Comparison of ENCODE assay signal across 1 cellular context in the genomic region with DNA sequence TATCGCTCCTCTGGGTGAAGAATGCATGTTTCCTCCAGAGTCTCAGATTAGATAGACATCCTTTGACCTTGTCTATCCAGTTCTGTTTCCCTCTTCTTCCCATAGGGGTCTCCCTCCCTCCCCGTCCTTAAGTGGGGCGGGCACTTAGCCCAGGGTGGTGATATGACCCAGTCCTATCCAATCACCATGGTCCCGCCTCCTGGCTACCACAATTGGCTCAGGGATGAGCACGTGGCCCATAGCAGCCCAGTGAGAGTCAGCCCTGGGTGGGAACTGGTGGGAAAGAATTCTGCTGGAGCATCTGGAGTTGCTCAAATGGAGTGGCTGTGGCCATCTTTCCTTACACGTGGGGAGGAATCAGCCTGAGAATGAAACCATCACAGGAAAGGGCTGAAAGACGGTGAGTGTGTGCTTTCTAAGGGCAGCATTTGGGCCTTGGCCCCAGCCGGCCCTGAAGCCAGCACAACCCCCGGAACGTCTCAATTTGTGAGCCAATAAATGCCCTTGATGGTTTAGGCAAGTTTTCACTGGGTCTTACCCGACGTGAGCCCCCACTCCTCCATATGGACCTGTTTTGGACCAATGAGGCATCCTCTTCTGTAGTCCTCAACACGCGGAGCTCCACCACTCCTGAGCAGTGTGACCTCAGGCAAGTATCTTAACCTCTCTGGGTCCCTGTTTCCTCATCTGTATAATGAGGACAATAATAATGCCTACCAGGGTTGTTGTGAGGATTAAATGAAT.
TF ChIP-seq lines count a peak whose summit lies in the region.

No MANE protein-coding gene starts in this region.

TF ChIP-seq in HepG2, 621 proteins besides CTCF, POLR2A, EP300 and RAD21 (continued from another document and continues in another):
- TF ChIP-seq, protein P1, sequence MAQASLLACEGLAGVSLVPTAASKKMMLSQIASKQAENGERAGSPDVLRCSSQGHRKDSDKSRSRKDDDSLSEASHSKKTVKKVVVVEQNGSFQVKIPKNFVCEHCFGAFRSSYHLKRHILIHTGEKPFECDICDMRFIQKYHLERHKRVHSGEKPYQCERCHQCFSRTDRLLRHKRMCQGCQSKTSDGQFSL (CRISPR knock-in tag; IDR thresholded peaks at IDR 0.05), result no peak
- TF ChIP-seq, protein P2, sequence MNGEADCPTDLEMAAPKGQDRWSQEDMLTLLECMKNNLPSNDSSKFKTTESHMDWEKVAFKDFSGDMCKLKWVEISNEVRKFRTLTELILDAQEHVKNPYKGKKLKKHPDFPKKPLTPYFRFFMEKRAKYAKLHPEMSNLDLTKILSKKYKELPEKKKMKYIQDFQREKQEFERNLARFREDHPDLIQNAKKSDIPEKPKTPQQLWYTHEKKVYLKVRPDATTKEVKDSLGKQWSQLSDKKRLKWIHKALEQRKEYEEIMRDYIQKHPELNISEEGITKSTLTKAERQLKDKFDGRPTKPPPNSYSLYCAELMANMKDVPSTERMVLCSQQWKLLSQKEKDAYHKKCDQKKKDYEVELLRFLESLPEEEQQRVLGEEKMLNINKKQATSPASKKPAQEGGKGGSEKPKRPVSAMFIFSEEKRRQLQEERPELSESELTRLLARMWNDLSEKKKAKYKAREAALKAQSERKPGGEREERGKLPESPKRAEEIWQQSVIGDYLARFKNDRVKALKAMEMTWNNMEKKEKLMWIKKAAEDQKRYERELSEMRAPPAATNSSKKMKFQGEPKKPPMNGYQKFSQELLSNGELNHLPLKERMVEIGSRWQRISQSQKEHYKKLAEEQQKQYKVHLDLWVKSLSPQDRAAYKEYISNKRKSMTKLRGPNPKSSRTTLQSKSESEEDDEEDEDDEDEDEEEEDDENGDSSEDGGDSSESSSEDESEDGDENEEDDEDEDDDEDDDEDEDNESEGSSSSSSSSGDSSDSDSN (CRISPR knock-in tag; IDR thresholded peaks at IDR 0.05), result no peak; the same call in 1 of the 2 replicates
- TF ChIP-seq SETDB1 (CRISPR knock-in tag; IDR thresholded peaks at IDR 0.05; ENCODE audit: borderline replicate concordance) (no peak), NKX3-1 (CRISPR knock-in tag; IDR thresholded peaks at IDR 0.05) (peak; percentile 65; the same call in 1 of the 2 replicates), ELF1 (CRISPR knock-in tag; IDR thresholded peaks at IDR 0.05) (no peak; the same call in 1 of the 2 replicates), MBD4 (IDR thresholded peaks at IDR 0.05; ENCODE audit: borderline replicate concordance, low read length) (no peak), MXI1 (IDR thresholded peaks at IDR 0.05; ENCODE audit: borderline replicate concordance, low read depth, low read length) (peak; percentile 52; the same call in 1 of the 3 replicates), ZNF878 (CRISPR knock-in tag; IDR thresholded peaks at IDR 0.05) (no peak), KLF13 (CRISPR knock-in tag; IDR thresholded peaks at IDR 0.05) (no peak), HMG20B (CRISPR knock-in tag; conservative IDR thresholded peaks at IDR 0.05) (no peak), MBNL3 (CRISPR knock-in tag; conservative IDR thresholded peaks at IDR 0.05) (no peak), ZNF558 (CRISPR knock-in tag; IDR thresholded peaks at IDR 0.05; ENCODE audit: borderline replicate concordance) (no peak; the same call in 1 of the 2 replicates), HOXA9 (CRISPR knock-in tag; IDR thresholded peaks at IDR 0.05; ENCODE audit: borderline replicate concordance) (no peak), ZNF431 (CRISPR knock-in tag; IDR thresholded peaks at IDR 0.05; ENCODE audit: borderline replicate concordance, low read depth) (no peak), NFIC (IDR thresholded peaks at IDR 0.05; ENCODE audit: low read length) (no peak), ZNF605 (CRISPR knock-in tag; IDR thresholded peaks at IDR 0.05) (no peak; the same call in none of the 2 replicates), ZFP62 (CRISPR knock-in tag; IDR thresholded peaks at IDR 0.05) (no peak), ZNF484 (CRISPR knock-in tag; IDR thresholded peaks at IDR 0.05; ENCODE audit: borderline replicate concordance, low read depth) (no peak), EHMT2 (IDR thresholded peaks at IDR 0.05; ENCODE audit: borderline replicate concordance, low read depth, low read length) (peak; percentile 62)
- TF ChIP-seq, protein P3, sequence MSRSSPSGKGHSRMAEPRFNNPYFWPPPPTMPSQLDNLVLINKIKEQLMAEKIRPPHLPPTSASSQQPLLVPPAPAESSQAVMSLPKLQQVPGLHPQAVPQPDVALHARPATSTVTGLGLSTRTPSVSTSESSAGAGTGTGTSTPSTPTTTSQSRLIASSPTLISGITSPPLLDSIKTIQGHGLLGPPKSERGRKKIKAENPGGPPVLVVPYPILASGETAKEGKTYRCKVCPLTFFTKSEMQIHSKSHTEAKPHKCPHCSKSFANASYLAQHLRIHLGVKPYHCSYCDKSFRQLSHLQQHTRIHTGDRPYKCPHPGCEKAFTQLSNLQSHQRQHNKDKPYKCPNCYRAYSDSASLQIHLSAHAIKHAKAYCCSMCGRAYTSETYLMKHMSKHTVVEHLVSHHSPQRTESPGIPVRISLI (CRISPR knock-in tag; IDR thresholded peaks at IDR 0.05; ENCODE audit: borderline replicate concordance), result no peak
- TF ChIP-seq, protein P4, sequence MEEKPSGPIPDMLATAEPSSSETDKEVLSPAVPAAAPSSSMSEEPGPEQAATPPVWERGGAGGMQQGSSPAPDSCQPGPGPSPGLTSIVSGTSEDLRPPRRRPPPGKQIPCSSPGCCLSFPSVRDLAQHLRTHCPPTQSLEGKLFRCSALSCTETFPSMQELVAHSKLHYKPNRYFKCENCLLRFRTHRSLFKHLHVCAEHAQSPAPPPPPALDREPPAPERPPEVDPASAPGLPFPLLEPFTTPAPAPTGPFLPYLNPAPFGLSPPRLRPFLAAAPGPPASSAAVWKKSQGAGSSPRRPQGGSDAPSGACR (CRISPR knock-in tag; IDR thresholded peaks at IDR 0.05), result no peak
- TF ChIP-seq, protein P5, sequence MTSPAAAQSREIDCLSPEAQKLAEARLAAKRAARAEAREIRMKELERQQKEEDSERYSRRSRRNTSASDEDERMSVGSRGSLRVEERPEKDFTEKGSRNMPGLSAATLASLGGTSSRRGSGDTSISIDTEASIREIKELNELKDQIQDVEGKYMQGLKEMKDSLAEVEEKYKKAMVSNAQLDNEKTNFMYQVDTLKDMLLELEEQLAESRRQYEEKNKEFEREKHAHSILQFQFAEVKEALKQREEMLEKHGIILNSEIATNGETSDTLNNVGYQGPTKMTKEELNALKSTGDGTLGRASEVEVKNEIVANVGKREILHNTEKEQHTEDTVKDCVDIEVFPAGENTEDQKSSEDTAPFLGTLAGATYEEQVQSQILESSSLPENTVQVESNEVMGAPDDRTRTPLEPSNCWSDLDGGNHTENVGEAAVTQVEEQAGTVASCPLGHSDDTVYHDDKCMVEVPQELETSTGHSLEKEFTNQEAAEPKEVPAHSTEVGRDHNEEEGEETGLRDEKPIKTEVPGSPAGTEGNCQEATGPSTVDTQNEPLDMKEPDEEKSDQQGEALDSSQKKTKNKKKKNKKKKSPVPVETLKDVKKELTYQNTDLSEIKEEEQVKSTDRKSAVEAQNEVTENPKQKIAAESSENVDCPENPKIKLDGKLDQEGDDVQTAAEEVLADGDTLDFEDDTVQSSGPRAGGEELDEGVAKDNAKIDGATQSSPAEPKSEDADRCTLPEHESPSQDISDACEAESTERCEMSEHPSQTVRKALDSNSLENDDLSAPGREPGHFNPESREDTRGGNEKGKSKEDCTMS (CRISPR knock-in tag; conservative IDR thresholded peaks at IDR 0.05), result no peak
- TF ChIP-seq, protein P6, sequence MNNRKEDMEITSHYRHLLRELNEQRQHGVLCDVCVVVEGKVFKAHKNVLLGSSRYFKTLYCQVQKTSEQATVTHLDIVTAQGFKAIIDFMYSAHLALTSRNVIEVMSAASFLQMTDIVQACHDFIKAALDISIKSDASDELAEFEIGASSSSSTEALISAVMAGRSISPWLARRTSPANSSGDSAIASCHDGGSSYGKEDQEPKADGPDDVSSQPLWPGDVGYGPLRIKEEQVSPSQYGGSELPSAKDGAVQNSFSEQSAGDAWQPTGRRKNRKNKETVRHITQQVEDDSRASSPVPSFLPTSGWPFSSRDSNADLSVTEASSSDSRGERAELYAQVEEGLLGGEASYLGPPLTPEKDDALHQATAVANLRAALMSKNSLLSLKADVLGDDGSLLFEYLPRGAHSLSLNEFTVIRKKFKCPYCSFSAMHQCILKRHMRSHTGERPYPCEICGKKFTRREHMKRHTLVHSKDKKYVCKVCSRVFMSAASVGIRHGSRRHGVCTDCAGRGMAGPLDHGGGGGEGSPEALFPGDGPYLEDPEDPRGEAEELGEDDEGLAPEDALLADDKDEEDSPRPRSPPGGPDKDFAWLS (CRISPR knock-in tag; IDR thresholded peaks at IDR 0.05; ENCODE audit: borderline replicate concordance), result no peak
- TF ChIP-seq, protein P7, sequence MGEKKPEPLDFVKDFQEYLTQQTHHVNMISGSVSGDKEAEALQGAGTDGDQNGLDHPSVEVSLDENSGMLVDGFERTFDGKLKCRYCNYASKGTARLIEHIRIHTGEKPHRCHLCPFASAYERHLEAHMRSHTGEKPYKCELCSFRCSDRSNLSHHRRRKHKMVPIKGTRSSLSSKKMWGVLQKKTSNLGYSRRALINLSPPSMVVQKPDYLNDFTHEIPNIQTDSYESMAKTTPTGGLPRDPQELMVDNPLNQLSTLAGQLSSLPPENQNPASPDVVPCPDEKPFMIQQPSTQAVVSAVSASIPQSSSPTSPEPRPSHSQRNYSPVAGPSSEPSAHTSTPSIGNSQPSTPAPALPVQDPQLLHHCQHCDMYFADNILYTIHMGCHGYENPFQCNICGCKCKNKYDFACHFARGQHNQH (CRISPR knock-in tag; IDR thresholded peaks at IDR 0.05), result no peak
- TF ChIP-seq, protein P8, sequence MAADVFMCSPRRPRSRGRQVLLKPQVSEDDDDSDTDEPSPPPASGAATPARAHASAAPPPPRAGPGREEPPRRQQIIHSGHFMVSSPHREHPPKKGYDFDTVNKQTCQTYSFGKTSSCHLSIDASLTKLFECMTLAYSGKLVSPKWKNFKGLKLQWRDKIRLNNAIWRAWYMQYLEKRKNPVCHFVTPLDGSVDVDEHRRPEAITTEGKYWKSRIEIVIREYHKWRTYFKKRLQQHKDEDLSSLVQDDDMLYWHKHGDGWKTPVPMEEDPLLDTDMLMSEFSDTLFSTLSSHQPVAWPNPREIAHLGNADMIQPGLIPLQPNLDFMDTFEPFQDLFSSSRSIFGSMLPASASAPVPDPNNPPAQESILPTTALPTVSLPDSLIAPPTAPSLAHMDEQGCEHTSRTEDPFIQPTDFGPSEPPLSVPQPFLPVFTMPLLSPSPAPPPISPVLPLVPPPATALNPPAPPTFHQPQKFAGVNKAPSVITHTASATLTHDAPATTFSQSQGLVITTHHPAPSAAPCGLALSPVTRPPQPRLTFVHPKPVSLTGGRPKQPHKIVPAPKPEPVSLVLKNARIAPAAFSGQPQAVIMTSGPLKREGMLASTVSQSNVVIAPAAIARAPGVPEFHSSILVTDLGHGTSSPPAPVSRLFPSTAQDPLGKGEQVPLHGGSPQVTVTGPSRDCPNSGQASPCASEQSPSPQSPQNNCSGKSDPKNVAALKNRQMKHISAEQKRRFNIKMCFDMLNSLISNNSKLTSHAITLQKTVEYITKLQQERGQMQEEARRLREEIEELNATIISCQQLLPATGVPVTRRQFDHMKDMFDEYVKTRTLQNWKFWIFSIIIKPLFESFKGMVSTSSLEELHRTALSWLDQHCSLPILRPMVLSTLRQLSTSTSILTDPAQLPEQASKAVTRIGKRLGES (CRISPR knock-in tag; IDR thresholded peaks at IDR 0.05; ENCODE audit: borderline replicate concordance), result no peak
- TF ChIP-seq, protein P9, sequence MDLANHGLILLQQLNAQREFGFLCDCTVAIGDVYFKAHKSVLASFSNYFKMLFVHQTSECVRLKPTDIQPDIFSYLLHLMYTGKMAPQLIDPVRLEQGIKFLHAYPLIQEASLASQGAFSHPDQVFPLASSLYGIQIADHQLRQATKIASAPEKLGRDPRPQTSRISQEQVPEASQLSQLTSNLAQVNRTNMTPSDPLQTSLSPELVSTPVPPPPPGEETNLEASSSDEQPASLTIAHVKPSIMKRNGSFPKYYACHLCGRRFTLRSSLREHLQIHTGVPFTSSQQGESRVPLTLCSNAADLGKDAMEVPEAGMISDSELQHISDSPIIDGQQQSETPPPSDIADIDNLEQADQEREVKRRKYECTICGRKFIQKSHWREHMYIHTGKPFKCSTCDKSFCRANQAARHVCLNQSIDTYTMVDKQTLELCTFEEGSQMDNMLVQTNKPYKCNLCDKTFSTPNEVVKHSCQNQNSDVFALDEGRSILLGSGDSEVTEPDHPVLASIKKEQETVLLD (CRISPR knock-in tag; IDR thresholded peaks at IDR 0.05; ENCODE audit: low read depth), result no peak
- TF ChIP-seq, protein P10, sequence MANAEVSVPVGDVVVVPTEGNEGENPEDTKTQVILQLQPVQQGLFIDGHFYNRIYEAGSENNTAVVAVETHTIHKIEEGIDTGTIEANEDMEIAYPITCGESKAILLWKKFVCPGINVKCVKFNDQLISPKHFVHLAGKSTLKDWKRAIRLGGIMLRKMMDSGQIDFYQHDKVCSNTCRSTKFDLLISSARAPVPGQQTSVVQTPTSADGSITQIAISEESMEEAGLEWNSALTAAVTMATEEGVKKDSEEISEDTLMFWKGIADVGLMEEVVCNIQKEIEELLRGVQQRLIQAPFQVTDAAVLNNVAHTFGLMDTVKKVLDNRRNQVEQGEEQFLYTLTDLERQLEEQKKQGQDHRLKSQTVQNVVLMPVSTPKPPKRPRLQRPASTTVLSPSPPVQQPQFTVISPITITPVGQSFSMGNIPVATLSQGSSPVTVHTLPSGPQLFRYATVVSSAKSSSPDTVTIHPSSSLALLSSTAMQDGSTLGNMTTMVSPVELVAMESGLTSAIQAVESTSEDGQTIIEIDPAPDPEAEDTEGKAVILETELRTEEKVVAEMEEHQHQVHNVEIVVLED (CRISPR knock-in tag; IDR thresholded peaks at IDR 0.05; ENCODE audit: borderline replicate concordance), result no peak
